Comparison of ENCODE assay signal across 11 cellular contexts in the genomic region with DNA sequence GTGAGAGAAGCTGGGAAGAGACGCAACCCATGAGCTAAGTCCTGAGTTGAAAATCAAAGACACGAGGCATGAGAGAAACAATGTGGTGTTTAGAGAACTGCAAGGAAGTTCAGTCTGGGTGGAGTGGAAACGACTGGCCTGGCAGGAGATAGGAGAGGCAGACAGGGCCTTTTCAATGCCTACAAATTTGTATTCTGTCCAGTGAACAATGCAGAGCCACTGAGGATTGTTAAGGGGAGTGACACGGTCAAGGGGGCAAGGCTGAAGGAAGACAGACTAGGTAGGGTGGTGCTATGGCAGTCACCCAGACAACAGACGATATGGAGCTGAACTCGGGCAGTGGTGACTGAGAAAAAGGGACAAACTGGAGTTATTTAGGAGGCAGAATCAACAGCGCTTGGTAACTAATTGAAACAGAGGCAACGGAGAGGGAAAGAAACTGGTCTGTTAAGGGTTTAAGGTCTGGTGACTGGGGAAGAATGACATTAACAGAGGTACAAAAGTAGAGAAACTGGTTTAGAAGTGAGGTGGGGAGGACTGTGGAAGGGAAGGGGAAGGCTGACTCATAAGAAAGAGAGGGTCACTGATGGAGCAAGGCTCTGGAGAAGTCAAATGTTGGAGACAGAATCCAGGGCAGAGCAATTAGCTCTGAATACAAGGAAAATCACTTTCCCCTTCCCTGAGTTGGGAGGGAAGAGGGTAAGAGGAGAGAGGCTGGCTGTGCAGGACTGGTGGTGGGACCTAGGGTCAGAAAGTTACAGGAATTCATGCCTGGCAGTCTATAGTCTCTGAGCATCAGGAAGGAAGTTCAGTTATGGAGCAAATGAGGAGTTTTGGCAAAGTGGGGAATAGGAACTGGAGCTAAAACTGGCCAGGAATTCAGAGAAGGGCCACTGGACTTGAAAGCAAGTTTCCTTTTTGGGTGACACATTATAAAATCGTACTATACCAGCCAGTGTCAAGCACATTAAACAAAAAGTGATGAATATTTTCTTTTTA.
DNase-seq lines count a peak whose midpoint lies in the region; ATAC-seq and TF ChIP-seq lines count a peak whose summit lies in the region.
"Had no signal": no experiment of that assay in that cellular context is flagged by ENCODE, and none has a peak within 500 bp of the region (broad histone marks: within the 10 kb centered on the region; RNA-seq: fewer than 3 reads in every experiment).

No MANE protein-coding gene starts in this region.

- peak; percentile 23 for DNase-seq in SK-N-DZ (ENCODE audit: low spot score)
- no peak for DNase-seq in lung (ENCODE audit: low spot score)
- no peak for DNase-seq in tibial nerve (ENCODE audit: low spot score in 2 of 2)
- DNase-seq in cerebellar nuclear complex (lab: John Stamatoyannopoulos, UW) = no peak
- no peak for DNase-seq in hepatic stellate cell (ENCODE audit: low spot score)
- no peak for DNase-seq in GOT3 (lab: John Stamatoyannopoulos, UW)
- DNase-seq: activated CD4-positive, alpha-beta T cell treated with anti-CD3 and anti-CD28 coated beads for 4 hours; activated naive CD4-positive, alpha-beta T cell treated with anti-CD3 and anti-CD28 coated beads, Interleukin-2, amount 50 U/mL, for 16 hours; DMS79; NCI-H1417 treated with DMSO at 0.1 percent for 48 hours had no signal

- no peak for ATAC-seq in lung (ENCODE audit: insufficient read depth, low FRiP score)

- no peak for TF ChIP-seq EP300 in tibial nerve (IDR thresholded peaks at IDR 0.05)

- TF ChIP-seq CTCF in lung (IDR thresholded peaks at IDR 0.05; ENCODE audit: control extremely low read depth, extremely low read depth) = no peak
- TF ChIP-seq CTCF in tibial nerve (IDR thresholded peaks at IDR 0.05) = no peak

- H3K36me3 ChIP-seq in esophagus (ENCODE audit: control insufficient read depth in 2 of 2, insufficient read depth in 2 of 2, low read length in 1 of 2) = no peaks in the 10 kb centered on the region
- H3K36me3 ChIP-seq in lung (ENCODE audit: control insufficient read depth in 2 of 2, insufficient read depth in 2 of 2, low read length in 2 of 2) = no peaks in the 10 kb centered on the region
- H3K36me3 ChIP-seq in tibial nerve = peaks cover 0 to 3% (median 0%) of the 10 kb centered on the region in 3 donors

- H3K27ac ChIP-seq in esophagus (ENCODE audit: low read depth in 2 of 2, low read length in 1 of 2) (peak overlapping the region; percentile 41 to 74), lung (ENCODE audit: low read depth in 1 of 2, low read length in 1 of 2) (peak overlapping the region; percentile 35 to 93), tibial nerve (peak overlapping the region in 3 of 4 donors; percentile 35 to 81 (median 66))

- H3K4me3 ChIP-seq in esophagus (ENCODE audit: low read depth in 1 of 2, low read length in 2 of 2) (no peak overlapping the region), lung (no peak overlapping the region), tibial nerve (peak overlapping the region in 1 of 4 donors; percentile 0)

- TF ChIP-seq POLR2A in tibial nerve (IDR thresholded peaks at IDR 0.05) = no peak

- WGBS in esophagus, 2 donors = 47 to 49% methylated on average over 9 of the region's 9 CpGs
- WGBS in lung, 2 donors = 49 to 73% methylated on average over 9 of the region's 9 CpGs
- whole genome bisulfite sequencing in tibial nerve, 2 donors = 40 to 47% methylated on average over 9 of the region's 9 CpGs

- H3K9me3 ChIP-seq in esophagus (ENCODE audit: control insufficient read depth in 2 of 2, insufficient read depth in 1 of 2, low read depth in 1 of 2, low read length in 1 of 2) (no peaks in the 10 kb centered on the region), lung (ENCODE audit: control insufficient read depth in 2 of 2, insufficient read depth in 1 of 2, low read length in 1 of 2) (no peaks in the 10 kb centered on the region), tibial nerve (no peaks in the 10 kb centered on the region)

- H3K27me3 ChIP-seq in esophagus (ENCODE audit: control insufficient read depth in 1 of 2, insufficient read depth in 2 of 2, low read length in 2 of 2) (no peaks in the 10 kb centered on the region), lung (ENCODE audit: control insufficient read depth, insufficient read depth) (no peaks in the 10 kb centered on the region), tibial nerve (no peaks in the 10 kb centered on the region)

- H3K4me1 ChIP-seq in esophagus (ENCODE audit: control insufficient read depth in 2 of 2, insufficient read depth in 2 of 2, low read length in 1 of 2) (peaks cover 0 to 2% of the 10 kb centered on the region in 2 donors), lung (ENCODE audit: control insufficient read depth in 2 of 2, insufficient read depth in 2 of 2, low read length in 2 of 2) (peaks cover 5 to 26% of the 10 kb centered on the region in 2 donors), tibial nerve (peaks cover 0 to 40% (median 20%) of the 10 kb centered on the region in 4 donors)
